8 cellular contexts compared by ENCODE assay signal in genomic region chr22:44703269-44703870, GRCh38. TPM values are rescaled to one million over a fixed set of nuclear protein-coding genes. Genes with fewer than 3 reads are reported as not detected.
A peak's percentile ranks its signal among the peaks of the same experiment; 100 is the strongest.
DNase-seq lines count a peak whose midpoint lies in the region; ATAC-seq and TF ChIP-seq lines count a peak whose summit lies in the region.

No MANE protein-coding gene starts in this region.

- H3K4me1 ChIP-seq in HCT116 (ENCODE audit: control insufficient read depth in 1 of 2, insufficient read depth in 2 of 2, low read length in 2 of 2), result peaks cover 13 to 40% of the 10 kb centered on the region in 2 experiments
- peaks cover 7% of the 10 kb centered on the region for H3K4me1 ChIP-seq in iPS-15b (ENCODE audit: control insufficient read depth, insufficient read depth, low read length)
- peaks cover 22% of the 10 kb centered on the region for H3K4me1 ChIP-seq in body of pancreas

- TF ChIP-seq RAD21 in HCT116 (IDR thresholded peaks at IDR 0.05; ENCODE audit: low read depth), result no peak

- 30 to 44% methylated on average over 14 to 22 of the region's 22 CpGs for WGBS in body of pancreas, 2 donors

- POLR2A ChIA-PET in HCT116 (lab: Charles Lee), result no interaction called here
- POLR2A ChIA-PET in activated CD4-positive, alpha-beta memory T cell treated with anti-CD3 and anti-CD28 coated beads for 36 hours (lab: Charles Lee), result no interaction called here

- DNase-seq in HCT116 (ENCODE audit: low read depth, low spot score), result no peak
- no peak for DNase-seq in activated CD4-positive, alpha-beta memory T cell treated with anti-CD3 and anti-CD28 coated beads for 36 hours
- DNase-seq in GM13976 (ENCODE audit: low spot score), result no peak
- DNase-seq in body of pancreas, result no peak
- no peak for DNase-seq in cerebellum (ENCODE audit: low spot score)

- peak overlapping the region; percentile 92 for H3K4me2 ChIP-seq in HCT116 (ENCODE audit: low read length)

- no peaks in the 10 kb centered on the region for H3K27me3 Mint-ChIP-seq in activated CD4-positive, alpha-beta memory T cell treated with anti-CD3 and anti-CD28 coated beads for 36 hours

- RAD21 ChIA-PET in HCT116 (lab: Charles Lee; ENCODE audit: low non-redundant PET in 1 of 2, low total read pairs in 2 of 2, uncharacterized antibody in 2 of 2, unreplicated experiment in 2 of 2), result no interaction called here

- no peak for TF ChIP-seq CTCF in HCT116 (IDR thresholded peaks at IDR 0.05 in 2 of 3, conservative IDR thresholded peaks at IDR 0.05 in 1 of 3; ENCODE audit: borderline replicate concordance in 1 of 3, insufficient read depth in 1 of 3, low read depth in 2 of 3, low read length in 2 of 3)
- no peak for TF ChIP-seq CTCF in GM13976 (IDR thresholded peaks at IDR 0.05; ENCODE audit: borderline replicate concordance, control extremely low read depth, extremely low read depth, insufficient read depth, missing control alignments)
- no peak for TF ChIP-seq CTCF in body of pancreas (IDR thresholded peaks at IDR 0.05)

- TF ChIP-seq POLR2A in HCT116 (IDR thresholded peaks at IDR 0.05; ENCODE audit: borderline replicate concordance, extremely low read depth, insufficient read depth, insufficient read length), result no peak
- TF ChIP-seq POLR2A in body of pancreas (IDR thresholded peaks at IDR 0.05), result no peak

- H4K20me1 ChIP-seq in HCT116 (ENCODE audit: insufficient read depth), result no peaks in the 10 kb centered on the region

- H3K4me3 ChIP-seq in HCT116 (replicated peaks in 1 of 2; ENCODE audit: low read depth in 1 of 2, low read length in 2 of 2) (peak overlapping the region; percentile 59 to 84), iPS-15b (ENCODE audit: low read depth, low read length) (peak overlapping the region; percentile 57), skin epidermis (peak overlapping the region; percentile 38 to 85 (median 64)), body of pancreas (peak overlapping the region in 1 of 2 donors; percentile 52)

- H3K9me3 Mint-ChIP-seq in activated CD4-positive, alpha-beta memory T cell treated with anti-CD3 and anti-CD28 coated beads for 36 hours, result no peaks in the 10 kb centered on the region

- intact Hi-C loops in HCT116 (cut with micrococcal nuclease) (no loop called here), body of pancreas (cut with DNase I) (no loop called here)
- intact Hi-C loops in activated CD4-positive, alpha-beta memory T cell treated with anti-CD3 and anti-CD28 coated beads for 36 hours (cut with micrococcal nuclease), result no loop called here

- H3K9ac ChIP-seq in HCT116 (ENCODE audit: low read length), result peak overlapping the region; percentile 82
- H3K9ac ChIP-seq in iPS-15b (ENCODE audit: low read depth, low read length), result no peak overlapping the region

- peaks cover 10% of the 10 kb centered on the region for H3K4me1 Mint-ChIP-seq in activated CD4-positive, alpha-beta memory T cell treated with anti-CD3 and anti-CD28 coated beads for 36 hours (ENCODE audit: low read depth)

- no TSS peak for BruUV-seq in HCT116 (replicated peaks; lab: Mats Ljungman, UMichigan)

- ATAC-seq in HCT116, result no peak
- no peak for ATAC-seq in body of pancreas
- no peak for ATAC-seq in HG03442 (IDR thresholded peaks at IDR 0.05; ENCODE audit: unreplicated experiment)

- H3K27ac ChIP-seq in HCT116 (ENCODE audit: low read depth, low read length) (no peak overlapping the region; the same call in 1 of the 2 replicates), skin epidermis (peak overlapping the region in 4 of 21 experiments; percentile 23 to 78 (median 72)), body of pancreas (no peak overlapping the region)

- in situ Hi-C loops in GM13976 (cut with MboI; ENCODE audit: low sequenced_read_pairs, unreplicated experiment), result no loop called here

- CTCF ChIA-PET in HCT116 (lab: Charles Lee), result no interaction called here
- CTCF ChIA-PET in activated CD4-positive, alpha-beta memory T cell treated with anti-CD3 and anti-CD28 coated beads for 36 hours (lab: Charles Lee), result interaction anchor here (0.7 to 1.2 kb wide), 3 partner anchors 18 to 93 kb away, joined by 3 to 4 read pairs (median 3); no protein-coding TSS in a partner anchor

- no peaks in the 10 kb centered on the region for H3K9me3 ChIP-seq in HCT116 (ENCODE audit: control insufficient read depth in 1 of 2, insufficient read depth in 1 of 2, low read depth in 1 of 2, low read length in 2 of 2)
- H3K9me3 ChIP-seq in iPS-15b (ENCODE audit: control insufficient read depth, insufficient read depth, low read length), result no peaks in the 10 kb centered on the region
- no peaks in the 10 kb centered on the region for H3K9me3 ChIP-seq in body of pancreas

- no peaks in the 10 kb centered on the region for H3K27me3 ChIP-seq in HCT116 (ENCODE audit: insufficient read depth, low read length)
- peaks cover 12% of the 10 kb centered on the region for H3K27me3 ChIP-seq in iPS-15b (ENCODE audit: control insufficient read depth, insufficient read depth, low read length)
- no peaks in the 10 kb centered on the region for H3K27me3 ChIP-seq in body of pancreas

- no peaks in the 10 kb centered on the region for H3K9me2 ChIP-seq in HCT116 (ENCODE audit: insufficient read depth)

- H3K4me3 Mint-ChIP-seq in activated CD4-positive, alpha-beta memory T cell treated with anti-CD3 and anti-CD28 coated beads for 36 hours, result peak overlapping the region; percentile 68

- H2AFZ ChIP-seq in HCT116 (ENCODE audit: low read depth, low read length, poor library complexity, severe bottlenecking), result no peak overlapping the region

- no peaks in the 10 kb centered on the region for H3K36me3 Mint-ChIP-seq in activated CD4-positive, alpha-beta memory T cell treated with anti-CD3 and anti-CD28 coated beads for 36 hours

- peaks cover 29% of the 10 kb centered on the region for H3K79me2 ChIP-seq in HCT116 (ENCODE audit: insufficient read depth, low read length)

- no peak overlapping the region for H3K27ac Mint-ChIP-seq in activated CD4-positive, alpha-beta memory T cell treated with anti-CD3 and anti-CD28 coated beads for 36 hours

- H3K36me3 ChIP-seq in HCT116 (ENCODE audit: control insufficient read depth in 1 of 2, insufficient read depth in 2 of 2, low read length in 2 of 2) (no peaks in the 10 kb centered on the region), iPS-15b (ENCODE audit: control insufficient read depth, insufficient read depth, low read length) (no peaks in the 10 kb centered on the region), body of pancreas (replicated peaks in 1 of 2; ENCODE audit: insufficient read depth in 1 of 2, low read depth in 2 of 2) (no peaks in the 10 kb centered on the region)

TF ChIP-seq in HCT116, 20 proteins besides CTCF, POLR2A, EP300 and RAD21:
- no peak for TF ChIP-seq JUND (IDR thresholded peaks at IDR 0.05)
- TF ChIP-seq SP1 (IDR thresholded peaks at IDR 0.05; ENCODE audit: low read depth), result no peak
- TF ChIP-seq ZNF274 (IDR thresholded peaks at IDR 0.05; ENCODE audit: low read depth, low read length), result no peak
- TF ChIP-seq EGR1 (IDR thresholded peaks at IDR 0.05; ENCODE audit: low read depth), result no peak
- TF ChIP-seq ZBTB33 (IDR thresholded peaks at IDR 0.05; ENCODE audit: extremely low read depth, insufficient replicate concordance, low read length), result no peak
- no peak for TF ChIP-seq EZH2phosphoT487 (IDR thresholded peaks at IDR 0.05; ENCODE audit: borderline replicate concordance)
- no peak for TF ChIP-seq CBX3 (IDR thresholded peaks at IDR 0.05; ENCODE audit: low read depth)
- TF ChIP-seq POLR2AphosphoS5 (IDR thresholded peaks at IDR 0.05; ENCODE audit: low read depth, low read length), result no peak
- TF ChIP-seq TCF7L2 (IDR thresholded peaks at IDR 0.05; ENCODE audit: borderline replicate concordance, extremely low read depth, insufficient read depth, insufficient read length), result no peak
- no peak for TF ChIP-seq YY1 (IDR thresholded peaks at IDR 0.05; ENCODE audit: extremely low read depth, insufficient replicate concordance, low read depth, low read length)
- TF ChIP-seq EZH2 (IDR thresholded peaks at IDR 0.05), result no peak
- no peak for TF ChIP-seq SRF (IDR thresholded peaks at IDR 0.05; ENCODE audit: low read depth)

RNA-seq across cellular contexts. Expression of gene PRR5, which starts 1.4 kb away (rescaled TPM):
- total RNA-seq in HCT116 (2021; ENCODE audit: unreplicated experiment) (26.9 TPM), body of pancreas (10 to 100 TPM; 12.5 to 20.4 TPM), cerebellum (20.8 TPM)
- 16.9 and 17.4 TPM in 2 replicates for polyA plus RNA-seq in HCT116 (2012)
- 10 to 100 TPM; 10.3 to 11.8 TPM for total RNA-seq in activated CD4-positive, alpha-beta memory T cell treated with anti-CD3 and anti-CD28 coated beads for 36 hours

RNA-seq across cellular contexts. Expression of gene ARHGAP8, which starts 49.0 kb away (rescaled TPM):
- 67.5 TPM for total RNA-seq in HCT116 (2021; ENCODE audit: unreplicated experiment)
- 41.9 and 45.9 TPM in 2 replicates for polyA plus RNA-seq in HCT116 (2012)
- under 1 TPM; 0.73 to 0.88 TPM for total RNA-seq in activated CD4-positive, alpha-beta memory T cell treated with anti-CD3 and anti-CD28 coated beads for 36 hours
- total RNA-seq in body of pancreas, result 10 to 100 TPM; 12.2 to 15.2 TPM
- total RNA-seq in cerebellum, result 0.82 TPM
